11 cellular contexts compared by ENCODE assay signal in the genomic region with DNA sequence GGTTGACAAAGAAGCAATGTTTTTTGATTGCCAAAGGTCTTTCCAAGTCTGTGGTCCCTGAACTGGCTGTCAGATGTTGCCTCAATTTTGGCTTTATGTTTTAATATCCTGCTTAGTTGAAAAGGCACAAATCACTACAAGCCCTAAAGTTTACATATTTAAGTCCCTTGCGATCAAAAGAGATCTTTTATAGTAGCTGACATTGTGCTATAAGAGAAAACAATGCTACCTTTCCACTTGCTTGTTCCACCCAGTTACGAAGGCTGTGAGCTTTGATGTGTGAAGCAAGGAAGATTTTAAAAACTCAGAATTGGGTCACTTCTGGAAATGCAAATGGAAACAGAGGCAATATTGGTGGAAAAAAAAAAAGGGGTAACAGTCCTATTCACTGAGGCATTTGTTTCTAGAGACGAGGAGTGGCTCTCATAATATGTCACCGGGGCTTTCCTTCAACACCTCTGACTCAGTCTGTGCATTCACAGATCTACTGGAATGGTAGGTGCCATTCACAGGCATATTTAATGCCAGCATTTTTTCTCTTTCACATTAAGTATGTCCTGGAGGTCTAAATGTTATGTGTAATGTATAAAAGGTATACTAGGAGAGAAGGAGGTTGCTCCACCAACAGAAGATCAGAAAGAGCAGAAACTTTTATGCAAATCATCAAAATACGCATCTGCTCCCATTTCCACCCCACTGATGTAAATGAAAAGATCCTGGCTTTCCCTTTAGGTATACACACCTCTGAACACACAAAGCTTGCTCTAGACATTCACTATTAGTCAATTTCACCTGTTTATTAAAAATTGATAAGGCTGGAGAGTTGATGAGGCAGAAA.
DNase-seq lines count a peak whose midpoint lies in the region; ATAC-seq and TF ChIP-seq lines count a peak whose summit lies in the region.
"Had no signal": no experiment of that assay in that cellular context is flagged by ENCODE, and none has a peak within 500 bp of the region (broad histone marks: within the 10 kb centered on the region; RNA-seq: fewer than 3 reads in every experiment).

No MANE protein-coding gene starts in this region.

- intact Hi-C loops in activated CD4-positive, alpha-beta T cell treated with anti-CD3 and anti-CD28 coated beads, Interleukin-2, amount 10 ng/mL, durations not matched to agents 24 days and 14 days (cut with micrococcal nuclease) = loop anchor here (1.0 to 2.0 kb wide), 4 partner anchors 45 to 87 kb away; no protein-coding TSS in a partner anchor

- peak overlapping the region; percentile 75 for H3K27ac Mint-ChIP-seq in activated CD4-positive, alpha-beta T cell treated with anti-CD3 and anti-CD28 coated beads, Interleukin-2, amount 10 ng/mL, durations not matched to agents 24 days and 14 days
- H3K27ac Mint-ChIP-seq: naive thymus-derived CD8-positive, alpha-beta T cell had no signal

- H3K4me3 ChIP-seq in OCI-LY1 (ENCODE audit: low read depth, low read length, poor library complexity, severe bottlenecking) = no peak overlapping the region
- H3K4me3 ChIP-seq in right atrium auricular region = no peak overlapping the region
- H3K4me3 ChIP-seq: SJSA1 had no signal

- peaks cover 3% of the 10 kb centered on the region for H3K9me3 Mint-ChIP-seq in activated CD4-positive, alpha-beta T cell treated with anti-CD3 and anti-CD28 coated beads, Interleukin-2, amount 10 ng/mL, durations not matched to agents 24 days and 14 days
- H3K9me3 Mint-ChIP-seq: naive thymus-derived CD8-positive, alpha-beta T cell had no signal

- no peak overlapping the region for H3K4me3 Mint-ChIP-seq in activated CD4-positive, alpha-beta T cell treated with anti-CD3 and anti-CD28 coated beads, Interleukin-2, amount 10 ng/mL, durations not matched to agents 24 days and 14 days
- H3K4me3 Mint-ChIP-seq: naive thymus-derived CD8-positive, alpha-beta T cell had no signal

- H3K36me3 ChIP-seq in OCI-LY1 (ENCODE audit: insufficient read depth, low read length) = no peaks in the 10 kb centered on the region
- no peaks in the 10 kb centered on the region for H3K36me3 ChIP-seq in right atrium auricular region
- H3K36me3 ChIP-seq: SJSA1 had no signal

- no peaks in the 10 kb centered on the region for H4K20me1 ChIP-seq in OCI-LY1 (ENCODE audit: insufficient read depth, low read length)

- H3K4me2 ChIP-seq in OCI-LY1 (ENCODE audit: low read length) = peak overlapping the region; percentile 21; the same call in 1 of the 2 replicates

- H3F3A ChIP-seq in OCI-LY1 (ENCODE audit: insufficient read depth, low read length) = no peaks in the 10 kb centered on the region

- H3K9ac ChIP-seq in OCI-LY1 (ENCODE audit: low read length) = no peak overlapping the region

- H3K27me3 ChIP-seq in OCI-LY1 (ENCODE audit: insufficient read depth, low read length) (no peaks in the 10 kb centered on the region), right atrium auricular region (no peaks in the 10 kb centered on the region)
- H3K27me3 ChIP-seq: SJSA1 had no signal

- TF ChIP-seq CTCF in OCI-LY1 (IDR thresholded peaks at IDR 0.05; ENCODE audit: low read length) = no peak
- TF ChIP-seq CTCF in right atrium auricular region (IDR thresholded peaks at IDR 0.05) = no peak

- peak; percentile 97 for ATAC-seq in HG02571 (IDR thresholded peaks at IDR 0.05; ENCODE audit: unreplicated experiment)
- ATAC-seq: naive thymus-derived CD8-positive, alpha-beta T cell had no signal

- H3K36me3 Mint-ChIP-seq in activated CD4-positive, alpha-beta T cell treated with anti-CD3 and anti-CD28 coated beads, Interleukin-2, amount 10 ng/mL, durations not matched to agents 24 days and 14 days (ENCODE audit: low read depth) = no peaks in the 10 kb centered on the region
- H3K36me3 Mint-ChIP-seq: naive thymus-derived CD8-positive, alpha-beta T cell had no signal

- H3K4me1 Mint-ChIP-seq in activated CD4-positive, alpha-beta T cell treated with anti-CD3 and anti-CD28 coated beads, Interleukin-2, amount 10 ng/mL, durations not matched to agents 24 days and 14 days = peaks cover 14% of the 10 kb centered on the region
- H3K4me1 Mint-ChIP-seq: naive thymus-derived CD8-positive, alpha-beta T cell had no signal

- no peak overlapping the region for H2AFZ ChIP-seq in OCI-LY1 (ENCODE audit: low read length)

- H3K79me2 ChIP-seq in OCI-LY1 (ENCODE audit: insufficient read depth, low read length) = no peaks in the 10 kb centered on the region

- no peaks in the 10 kb centered on the region for H3K9me2 ChIP-seq in OCI-LY1 (ENCODE audit: low read depth, low read length)

- no peak for DNase-seq in activated CD4-positive, alpha-beta T cell treated with anti-CD3 and anti-CD28 coated beads, Interleukin-2, amount 10 ng/mL, durations not matched to agents 24 days and 14 days
- DNase-seq in activated CD4-positive, alpha-beta T cell treated with anti-CD3 and anti-CD28 coated beads for 4 hours = no peak
- peak; percentile 43 for DNase-seq in stimulated activated CD4-positive, alpha-beta T cell treated with anti-CD3 and anti-CD28 coated beads, Interleukin-4, amount 100 ng/mL, for 24 hours
- DNase-seq in DMS53 (lab: John Stamatoyannopoulos, UW) (no peak), right atrium auricular region (ENCODE audit: low spot score) (no peak), hypothalamus (lab: John Stamatoyannopoulos, UW) (no peak)
- DNase-seq: amygdala; naive thymus-derived CD8-positive, alpha-beta T cell had no signal

- peaks cover 6% of the 10 kb centered on the region for H3K27me3 Mint-ChIP-seq in activated CD4-positive, alpha-beta T cell treated with anti-CD3 and anti-CD28 coated beads, Interleukin-2, amount 10 ng/mL, durations not matched to agents 24 days and 14 days

- H3K9me3 ChIP-seq in OCI-LY1 (ENCODE audit: low read length) = no peaks in the 10 kb centered on the region
- H3K9me3 ChIP-seq in right atrium auricular region = no peaks in the 10 kb centered on the region
- H3K9me3 ChIP-seq: SJSA1 had no signal

- H3K27ac ChIP-seq in OCI-LY1 (ENCODE audit: low read depth, low read length, poor library complexity, severe bottlenecking) (no peak overlapping the region), right atrium auricular region (no peak overlapping the region)
- H3K27ac ChIP-seq: SJSA1 had no signal

- peaks cover 24% of the 10 kb centered on the region for H3K4me1 ChIP-seq in OCI-LY1 (ENCODE audit: insufficient read depth, low read length, severe bottlenecking)
- no peaks in the 10 kb centered on the region for H3K4me1 ChIP-seq in right atrium auricular region
- H3K4me1 ChIP-seq: SJSA1 had no signal
